In the genomic region with DNA sequence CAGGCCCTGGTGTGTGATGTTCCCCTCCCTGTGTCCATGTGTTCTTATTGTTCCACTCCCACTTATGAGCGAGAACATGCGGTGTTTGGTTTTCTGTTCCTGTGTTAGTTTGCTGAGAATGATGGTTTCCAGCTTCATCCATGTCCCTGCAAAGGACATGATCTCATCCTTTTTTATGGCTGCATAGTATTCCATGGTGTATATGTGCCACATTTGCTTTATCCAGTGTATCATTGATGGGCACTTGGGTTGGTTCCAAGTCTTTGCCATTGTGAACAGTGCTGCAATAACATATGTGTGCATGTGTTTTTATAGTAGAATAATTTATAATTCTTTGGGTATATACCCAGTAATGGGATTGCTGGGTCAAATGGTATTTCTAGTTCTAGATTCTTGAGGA, we compare ENCODE assay signal across 2 cellular contexts. TPM values are rescaled to one million over a fixed set of nuclear protein-coding genes. Genes with fewer than 3 reads are reported as not detected.
DNase-seq lines count a peak whose midpoint lies in the region; ATAC-seq, FAIRE-seq and TF ChIP-seq lines count a peak whose summit lies in the region.
"Not testable (repeated sequence)": the region's sequence is repeated elsewhere in the genome, so short reads cannot be mapped to it uniquely, and the experiment has no call there.

No MANE protein-coding gene starts in this region.

- not testable (repeated sequence) for H3K27ac ChIP-seq in HEK293 (ENCODE audit: extremely low read depth, low read depth, low read length); K562 (ENCODE audit: extremely low read depth, low read depth, low read length)

- not testable (repeated sequence) for TF ChIP-seq CTCF in HEK293 (tag by site-specific recombination; IDR thresholded peaks at IDR 0.05); K562 (IDR thresholded peaks at IDR 0.05 in 2 of 3, conservative IDR thresholded peaks at IDR 0.05 in 1 of 3; ENCODE audit: insufficient read depth in 2 of 3, low read depth in 1 of 3, low read length in 3 of 3)

- FAIRE-seq in K562 (lab: Jason Lieb, UNC): not testable (repeated sequence)

- not testable (repeated sequence) for H3K9me1 ChIP-seq in K562 (ENCODE audit: control insufficient read depth, insufficient read depth, low read length)

- H3K9ac ChIP-seq in K562 (ENCODE audit: insufficient read depth in 1 of 2, low read depth in 2 of 2, low read length in 2 of 2): not testable (repeated sequence)

- not testable (repeated sequence) for H2AFZ ChIP-seq in K562 (ENCODE audit: low read depth, low read length)

- intact Hi-C loops in K562 (cut with micrococcal nuclease): not testable (repeated sequence)

- not testable (repeated sequence) for H3K79me2 ChIP-seq in K562 (ENCODE audit: control insufficient read depth, insufficient read depth, low read length)

- not testable (repeated sequence) for BruUV-seq in K562 (replicated peaks; lab: Mats Ljungman, UMichigan)

- not testable (repeated sequence) for H3K4me2 ChIP-seq in K562 (ENCODE audit: insufficient read depth, low read length)

- not testable (repeated sequence) for TF ChIP-seq EP300 in K562 (IDR thresholded peaks at IDR 0.05; ENCODE audit: low read length)

- H3K4me1 ChIP-seq in HEK293 (ENCODE audit: control insufficient read depth, insufficient read depth, low read length); K562 (replicated peaks in 1 of 2; ENCODE audit: control insufficient read depth in 2 of 2, insufficient read depth in 2 of 2, low read length in 2 of 2): not testable (repeated sequence)

- not testable (repeated sequence) for TF ChIP-seq RAD21 in K562 (CRISPR knock-in tag; conservative IDR thresholded peaks at IDR 0.05 in 1 of 2, IDR thresholded peaks at IDR 0.05 in 1 of 2)

- not testable (repeated sequence) for ATAC-seq in K562

- TF ChIP-seq POLR2A in K562 (conservative IDR thresholded peaks at IDR 0.05): not testable (repeated sequence)

- H3K4me3 ChIP-seq in HEK293 (ENCODE audit: low read depth, low read length); K562: not testable (repeated sequence)

- not testable (repeated sequence) for H3K9me3 ChIP-seq in HEK293 (ENCODE audit: control insufficient read depth, insufficient read depth, low read depth, low read length); K562 (replicated peaks; ENCODE audit: control insufficient read depth, insufficient read depth, low read depth, low read length)

- POLR2A ChIA-PET in HEK293 (lab: Yijun Ruan, JAX); K562 (lab: Yijun Ruan, JAX): not testable (repeated sequence)

- in situ Hi-C loops in K562 (cut with MboI): not testable (repeated sequence)

- CTCF ChIA-PET in HEK293 (lab: Yijun Ruan, JAX); K562 (lab: Yijun Ruan, JAX; ENCODE audit: low intra/inter-chr PET ratio): not testable (repeated sequence)

- not testable (repeated sequence) for DNase-seq in K562 (ENCODE audit: extremely low read depth in 1 of 4, low spot score in 3 of 4)

- 83% methylated on average over 1 of the region's 2 CpGs for WGBS in K562 (ENCODE audit: insufficient coverage, low coverage, missing lambda C conversion rate)

- H4K20me1 ChIP-seq in K562 (replicated peaks; ENCODE audit: control insufficient read depth, insufficient read depth, low read length): not testable (repeated sequence)

- not testable (repeated sequence) for H3K36me3 ChIP-seq in HEK293 (ENCODE audit: control insufficient read depth in 2 of 2, insufficient read depth in 1 of 2, low read length in 2 of 2); K562 (ENCODE audit: control insufficient read depth, insufficient read depth, low read length)

- H3K27me3 ChIP-seq in K562 (ENCODE audit: control insufficient read depth in 2 of 2, insufficient read depth in 2 of 2, low read length in 2 of 2): not testable (repeated sequence)

TF ChIP-seq in HEK293, 187 proteins besides CTCF, POLR2A, EP300 and RAD21:
- TF ChIP-seq, protein P1, sequence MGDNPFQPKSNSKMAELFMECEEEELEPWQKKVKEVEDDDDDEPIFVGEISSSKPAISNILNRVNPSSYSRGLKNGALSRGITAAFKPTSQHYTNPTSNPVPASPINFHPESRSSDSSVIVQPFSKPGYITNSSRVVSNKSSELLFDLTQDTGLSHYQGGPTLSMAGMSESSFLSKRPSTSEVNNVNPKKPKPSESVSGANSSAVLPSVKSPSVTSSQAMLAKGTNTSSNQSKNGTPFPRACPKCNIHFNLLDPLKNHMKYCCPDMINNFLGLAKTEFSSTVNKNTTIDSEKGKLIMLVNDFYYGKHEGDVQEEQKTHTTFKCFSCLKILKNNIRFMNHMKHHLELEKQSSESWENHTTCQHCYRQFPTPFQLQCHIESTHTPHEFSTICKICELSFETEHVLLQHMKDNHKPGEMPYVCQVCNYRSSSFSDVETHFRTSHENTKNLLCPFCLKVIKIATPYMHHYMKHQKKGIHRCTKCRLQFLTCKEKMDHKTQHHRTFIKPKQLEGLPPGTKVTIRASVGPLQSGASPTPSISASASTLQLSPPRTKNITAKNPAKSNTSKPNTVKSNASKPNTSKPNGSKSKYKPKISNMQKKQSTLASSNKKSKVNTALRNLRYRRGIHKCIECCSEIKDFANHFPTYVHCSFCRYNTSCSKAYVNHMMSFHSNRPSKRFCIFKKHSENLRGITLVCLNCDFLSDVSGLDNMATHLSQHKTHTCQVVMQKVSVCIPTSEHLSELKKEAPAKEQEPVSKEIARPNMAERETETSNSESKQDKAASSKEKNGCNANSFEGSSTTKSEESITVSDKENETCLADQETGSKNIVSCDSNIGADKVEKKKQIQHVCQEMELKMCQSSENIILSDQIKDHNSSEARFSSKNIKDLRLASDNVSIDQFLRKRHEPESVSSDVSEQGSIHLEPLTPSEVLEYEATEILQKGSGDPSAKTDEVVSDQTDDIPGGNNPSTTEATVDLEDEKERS (tag by site-specific recombination; IDR thresholded peaks at IDR 0.05): peak; percentile 65; the same call in 1 of the 2 replicates
- TF ChIP-seq ZNF146 (tag by site-specific recombination; IDR thresholded peaks at IDR 0.05): peak; percentile 50; the same call in 1 of the 2 replicates
TF ChIP-seq in HEK293: peak in this region for 2; not testable (repeated sequence) for 185.

TF ChIP-seq in K562, 482 proteins besides CTCF, POLR2A, EP300 and RAD21:
- peak; percentile 69 for TF ChIP-seq ZNF146 (CRISPR knock-in tag; IDR thresholded peaks at IDR 0.05; ENCODE audit: unreplicated experiment)

RNA-seq across cellular contexts. Expression of a gene that starts 48.6 kb away (rescaled TPM):
- 6.7 and 24.4 TPM in 2 replicates for total RNA-seq in K562 (2011; cell fraction: chromatin; rRNA removed; ENCODE audit: low replicate concordance)
- total RNA-seq in K562 (2011; cell fraction: nucleolus; rRNA removed): 3.3 and 4.7 TPM in 2 replicates
- 7.2 and 10.6 TPM in 2 replicates for total RNA-seq in K562 (2011; cell fraction: nucleoplasm; rRNA removed)
- total RNA-seq in K562 (2014; rRNA removed): 2.5 and 2.7 TPM in 2 replicates
- 3.9 and 4.7 TPM in 2 replicates for total RNA-seq in K562 (2014; rRNA removed; fragmentation: Illumina TruSeq; extraction: Trizol)
- 5.8 and 6.6 TPM in 2 replicates for total RNA-seq in K562 (2015; rRNA removed; fragmentation: Illumina TruSeq; extraction: Trizol)
- total RNA-seq in K562 (2021): 3.0 and 3.3 TPM in 2 replicates
- polyA plus RNA-seq in K562 (2011; rRNA removed): 2.2 and 3.0 TPM in 2 replicates
- 0.10 and 0.47 TPM in 2 replicates for polyA plus RNA-seq in K562 (2011; cell fraction: cytosol; rRNA removed)
- polyA plus RNA-seq in K562 (2011; cell fraction: nucleus; rRNA removed): 2.1 and 3.1 TPM in 2 replicates
- 1.3 and 2.2 TPM in 2 replicates for polyA plus RNA-seq in K562 (2012)
- polyA plus RNA-seq in K562 (2014; fragmentation: Illumina TruSeq; extraction: Trizol): 1.4 and 1.9 TPM in 2 replicates
- polyA plus RNA-seq in K562 (2014; fragmentation: Nextera tagmentation; extraction: Ambion mirVana): 1 to 10 TPM; 1.5 to 2.7 TPM
- 1.7 and 1.9 TPM in 2 replicates for polyA plus RNA-seq in K562 (2014; rRNA removed)
- polyA minus RNA-seq in K562 (2011; rRNA and poly(A)+ RNA removed): 7.1 and 10.9 TPM in 2 replicates
- 0.95 and 2.6 TPM in 2 replicates for polyA minus RNA-seq in K562 (2011; cell fraction: cytosol; rRNA and poly(A)+ RNA removed)
- 6.7 and 12.7 TPM in 2 replicates for polyA minus RNA-seq in K562 (2011; cell fraction: nucleus; rRNA and poly(A)+ RNA removed)
